In genomic region chr19:58518261-58519086, GRCh38 we compare ENCODE assay signal across 8 cellular contexts. TPM values are rescaled to one million over a fixed set of nuclear protein-coding genes. Genes with fewer than 3 reads are reported as not detected.
DNase-seq lines count a peak whose midpoint lies in the region; ATAC-seq and TF ChIP-seq lines count a peak whose summit lies in the region.

No MANE protein-coding gene starts in this region.

- no peaks in the 10 kb centered on the region for H3K9me3 Mint-ChIP-seq in activated CD8-positive, alpha-beta T cell treated with anti-CD3 and anti-CD28 coated beads, Interleukin-2, amount 10 ng/mL, durations not matched to agents 7 days and 5 days (ENCODE audit: insufficient read depth)

- H3K4me3 ChIP-seq in HCT116 (replicated peaks in 1 of 2; ENCODE audit: low read depth in 1 of 2, low read length in 2 of 2): peak overlapping the region; percentile 78 to 90
- H3K4me3 ChIP-seq in iPS DF 6.9 (ENCODE audit: low read length): peak overlapping the region; percentile 47; the same call in 1 of the 2 replicates
- H3K4me3 ChIP-seq in subcutaneous abdominal adipose tissue (ENCODE audit: low read depth in 1 of 5, low read length in 5 of 5): peak overlapping the region; percentile 83 to 92 (median 91)

- no TSS peak for BruUV-seq in HCT116 (replicated peaks; lab: Mats Ljungman, UMichigan)

- no CpG with 5 or more reads among the region's 22 CpGs for WGBS in iPS DF 6.9 (ENCODE audit: insufficient coverage, insufficient read length)

- intact Hi-C loops in HCT116 (cut with micrococcal nuclease): loop anchor here (1.0 to 5.0 kb wide), 3 partner anchors 26 to 301 kb away; partner anchors contain the start of genes TRIM28 and ZSCAN22

- no peak for TF ChIP-seq CTCF in 22Rv1 (IDR thresholded peaks at IDR 0.05)
- no peak for TF ChIP-seq CTCF in HCT116 (IDR thresholded peaks at IDR 0.05 in 2 of 3, conservative IDR thresholded peaks at IDR 0.05 in 1 of 3; ENCODE audit: borderline replicate concordance in 1 of 3, insufficient read depth in 1 of 3, low read depth in 2 of 3, low read length in 2 of 3)

- DNase-seq in HCT116 (ENCODE audit: low read depth, low spot score): no peak
- no peak for DNase-seq in activated CD8-positive, alpha-beta T cell treated with anti-CD3 and anti-CD28 coated beads, Interleukin-2, amount 10 ng/mL, durations not matched to agents 7 days and 5 days
- DNase-seq in iPS DF 6.9 (ENCODE audit: low read depth, low spot score): no peak
- no peak for DNase-seq in activated gamma-delta T cell treated with Interleukin-2 at 50 U/mL for 16 hours

- no peaks in the 10 kb centered on the region for H3K27me3 Mint-ChIP-seq in activated CD8-positive, alpha-beta T cell treated with anti-CD3 and anti-CD28 coated beads, Interleukin-2, amount 10 ng/mL, durations not matched to agents 7 days and 5 days (ENCODE audit: low read depth)

- TF ChIP-seq POLR2A in HCT116 (IDR thresholded peaks at IDR 0.05; ENCODE audit: borderline replicate concordance, extremely low read depth, insufficient read depth, insufficient read length): peak; percentile 32

- H3K79me2 ChIP-seq in HCT116 (ENCODE audit: insufficient read depth, low read length): peaks cover 49% of the 10 kb centered on the region

- H3K4me1 ChIP-seq in HCT116 (ENCODE audit: control insufficient read depth in 1 of 2, insufficient read depth in 2 of 2, low read length in 2 of 2): peaks cover 15 to 42% of the 10 kb centered on the region in 2 experiments
- H3K4me1 ChIP-seq in iPS DF 6.9 (ENCODE audit: control insufficient read depth, insufficient read depth, low read length): peaks cover 9% of the 10 kb centered on the region
- peaks cover 15 to 60% (median 47%) of the 10 kb centered on the region in 5 donors for H3K4me1 ChIP-seq in subcutaneous abdominal adipose tissue (ENCODE audit: control insufficient read depth in 5 of 5, insufficient read depth in 5 of 5, low read length in 5 of 5)

- H3K9me3 ChIP-seq in HCT116 (ENCODE audit: control insufficient read depth in 1 of 2, insufficient read depth in 1 of 2, low read depth in 1 of 2, low read length in 2 of 2) (no peaks in the 10 kb centered on the region), iPS DF 6.9 (ENCODE audit: control insufficient read depth, insufficient read depth, low read length) (no peaks in the 10 kb centered on the region), subcutaneous abdominal adipose tissue (ENCODE audit: control insufficient read depth in 5 of 5, low read length in 5 of 5) (no peaks in the 10 kb centered on the region)

- peak overlapping the region; percentile 91 for H3K4me2 ChIP-seq in HCT116 (ENCODE audit: low read length)

- peaks cover 27% of the 10 kb centered on the region for H3K36me3 Mint-ChIP-seq in activated CD8-positive, alpha-beta T cell treated with anti-CD3 and anti-CD28 coated beads, Interleukin-2, amount 10 ng/mL, durations not matched to agents 7 days and 5 days (ENCODE audit: low read depth)

- peak overlapping the region; percentile 97 for H3K27ac Mint-ChIP-seq in activated CD8-positive, alpha-beta T cell treated with anti-CD3 and anti-CD28 coated beads, Interleukin-2, amount 10 ng/mL, durations not matched to agents 7 days and 5 days

- H4K20me1 ChIP-seq in HCT116 (ENCODE audit: insufficient read depth): no peaks in the 10 kb centered on the region

- POLR2A ChIA-PET in HCT116 (lab: Charles Lee): interaction anchor here (0.6 to 3.8 kb wide), 6 partner anchors 17 to 156 kb away, joined by 3 to 33 read pairs (median 8); partner anchors contain the start of genes CHMP2A, TRIM28 and ZNF497
- POLR2A ChIA-PET in activated CD8-positive, alpha-beta T cell treated with anti-CD3 and anti-CD28 coated beads, Interleukin-2, amount 10 ng/mL, durations not matched to agents 7 days and 5 days (lab: Charles Lee): interaction anchor here (0.9 to 3.9 kb wide), 8 partner anchors 10 to 62 kb away, joined by 3 to 31 read pairs (median 16); partner anchors contain the start of genes CHMP2A and TRIM28

- H3K9ac ChIP-seq in HCT116 (ENCODE audit: low read length) (peak overlapping the region; percentile 84), subcutaneous abdominal adipose tissue (ENCODE audit: low read length in 5 of 5) (peak overlapping the region; percentile 76 to 96 (median 92))

- H3K4me3 Mint-ChIP-seq in activated CD8-positive, alpha-beta T cell treated with anti-CD3 and anti-CD28 coated beads, Interleukin-2, amount 10 ng/mL, durations not matched to agents 7 days and 5 days: peak overlapping the region; percentile 96

- H3K4me1 Mint-ChIP-seq in activated CD8-positive, alpha-beta T cell treated with anti-CD3 and anti-CD28 coated beads, Interleukin-2, amount 10 ng/mL, durations not matched to agents 7 days and 5 days (ENCODE audit: low read depth): peaks cover 51% of the 10 kb centered on the region

- H2AFZ ChIP-seq in HCT116 (ENCODE audit: low read depth, low read length, poor library complexity, severe bottlenecking): no peak overlapping the region

- CTCF ChIA-PET in HCT116 (lab: Charles Lee): interaction anchor here (0.5 to 3.3 kb wide), 11 partner anchors 11 to 290 kb away, joined by 3 to 20 read pairs (median 4); partner anchors contain the start of genes CHMP2A, TRIM28, ZNF446 and ZNF497
- CTCF ChIA-PET in activated CD8-positive, alpha-beta T cell treated with anti-CD3 and anti-CD28 coated beads, Interleukin-2, amount 10 ng/mL, durations not matched to agents 7 days and 5 days (lab: Charles Lee): interaction anchor here (0.7 to 5.6 kb wide), 19 partner anchors 9 to 210 kb away, joined by 3 to 94 read pairs (median 9); partner anchors contain the start of genes CHMP2A, TRIM28, UBE2M and ZNF446

- H3K27ac ChIP-seq in 22Rv1 (peak overlapping the region; percentile 98), HCT116 (ENCODE audit: low read depth, low read length) (peak overlapping the region; percentile 91), iPS DF 6.9 (ENCODE audit: low read length) (no peak overlapping the region), subcutaneous abdominal adipose tissue (ENCODE audit: low read depth, low read length) (peak overlapping the region; percentile 93)

- RAD21 ChIA-PET in HCT116 (lab: Charles Lee; ENCODE audit: low non-redundant PET in 1 of 2, low total read pairs in 2 of 2, uncharacterized antibody in 2 of 2, unreplicated experiment in 2 of 2): interaction anchor here in 1 of 2 experiments (2.2 kb wide), 1 partner anchor 36 kb away, joined by 6 read pairs; the partner anchor contains the start of gene CHMP2A

- no peaks in the 10 kb centered on the region for H3K9me2 ChIP-seq in HCT116 (ENCODE audit: insufficient read depth)

- TF ChIP-seq RAD21 in HCT116 (IDR thresholded peaks at IDR 0.05; ENCODE audit: low read depth): no peak

- ATAC-seq in HCT116 (no peak), GM21528 (IDR thresholded peaks at IDR 0.05; ENCODE audit: low FRiP score, unreplicated experiment) (no peak)
- no peak for ATAC-seq in activated CD8-positive, alpha-beta T cell treated with anti-CD3 and anti-CD28 coated beads, Interleukin-2, amount 10 ng/mL, durations not matched to agents 7 days and 5 days
- ATAC-seq in activated CD4-positive, CD25-positive, alpha-beta regulatory T cell treated with anti-CD3 and anti-CD28 coated beads, Interleukin-2, amount 50 U/mL, for 24 hours: no peak

- no peaks in the 10 kb centered on the region for H3K27me3 ChIP-seq in HCT116 (ENCODE audit: insufficient read depth, low read length)
- no peaks in the 10 kb centered on the region for H3K27me3 ChIP-seq in iPS DF 6.9 (ENCODE audit: control insufficient read depth, insufficient read depth, low read length)
- no peaks in the 10 kb centered on the region for H3K27me3 ChIP-seq in subcutaneous abdominal adipose tissue (ENCODE audit: control insufficient read depth in 5 of 5, insufficient read depth in 4 of 5, low read length in 5 of 5)

- H3K36me3 ChIP-seq in HCT116 (ENCODE audit: control insufficient read depth in 1 of 2, insufficient read depth in 2 of 2, low read length in 2 of 2) (peaks cover 2 to 17% of the 10 kb centered on the region in 2 experiments; a peak in 2 of 4 replicates), iPS DF 6.9 (ENCODE audit: control insufficient read depth, insufficient read depth, low read length) (peaks cover 5% of the 10 kb centered on the region; the same call in 1 of the 2 replicates), subcutaneous abdominal adipose tissue (ENCODE audit: control insufficient read depth in 5 of 5, insufficient read depth in 5 of 5, low read length in 5 of 5) (peaks cover 0 to 23% (median 19%) of the 10 kb centered on the region in 5 donors)

TF ChIP-seq in HCT116, 20 proteins besides CTCF, POLR2A, EP300 and RAD21:
- TF ChIP-seq POLR2AphosphoS5 (IDR thresholded peaks at IDR 0.05; ENCODE audit: low read depth, low read length) (peak; percentile 63), YY1 (IDR thresholded peaks at IDR 0.05; ENCODE audit: extremely low read depth, insufficient replicate concordance, low read depth, low read length) (no peak)

RNA-seq across cellular contexts. Expression of gene ZBTB45, which starts 1.1 kb away (rescaled TPM):
- total RNA-seq in HCT116 (2021; ENCODE audit: unreplicated experiment): 12.0 TPM
- 10.6 and 10.8 TPM in 2 replicates for polyA plus RNA-seq in HCT116 (2012)
- total RNA-seq in activated CD8-positive, alpha-beta T cell treated with anti-CD3 and anti-CD28 coated beads, Interleukin-2, amount 10 ng/mL, durations not matched to agents 7 days and 5 days: 10 to 100 TPM; 13.9 to 16.7 TPM

RNA-seq across cellular contexts. Expression of gene SLC27A5, which starts 6.7 kb away (rescaled TPM):
- total RNA-seq in HCT116 (2021; ENCODE audit: unreplicated experiment): 27.1 TPM
- polyA plus RNA-seq in HCT116 (2012): 39.5 and 45.9 TPM in 2 replicates
- total RNA-seq in activated CD8-positive, alpha-beta T cell treated with anti-CD3 and anti-CD28 coated beads, Interleukin-2, amount 10 ng/mL, durations not matched to agents 7 days and 5 days: 10 to 100 TPM; 12.2 to 14.4 TPM

RNA-seq across cellular contexts. Expression of gene TRIM28, which starts 25.4 kb away (rescaled TPM):
- 908 TPM for total RNA-seq in HCT116 (2021; ENCODE audit: unreplicated experiment)
- polyA plus RNA-seq in HCT116 (2012): 1,271 and 1,421 TPM in 2 replicates
- 100 to 1,000 TPM; 476 to 528 TPM for total RNA-seq in activated CD8-positive, alpha-beta T cell treated with anti-CD3 and anti-CD28 coated beads, Interleukin-2, amount 10 ng/mL, durations not matched to agents 7 days and 5 days

RNA-seq across cellular contexts. Expression of gene CHMP2A, which starts 36.4 kb away (rescaled TPM):
- total RNA-seq in HCT116 (2021; ENCODE audit: unreplicated experiment): 125 TPM
- 183 and 204 TPM in 2 replicates for polyA plus RNA-seq in HCT116 (2012)
- 100 to 1,000 TPM; 108 to 114 TPM for total RNA-seq in activated CD8-positive, alpha-beta T cell treated with anti-CD3 and anti-CD28 coated beads, Interleukin-2, amount 10 ng/mL, durations not matched to agents 7 days and 5 days

RNA-seq across cellular contexts. Expression of gene UBE2M, which starts 39.9 kb away (rescaled TPM):
- total RNA-seq in HCT116 (2021; ENCODE audit: unreplicated experiment): 120 TPM
- 164 and 172 TPM in 2 replicates for polyA plus RNA-seq in HCT116 (2012)
- total RNA-seq in activated CD8-positive, alpha-beta T cell treated with anti-CD3 and anti-CD28 coated beads, Interleukin-2, amount 10 ng/mL, durations not matched to agents 7 days and 5 days: 10 to 100 TPM; 80.7 to 94.1 TPM
